Comparison of ENCODE assay signal across 18 cellular contexts in the genomic region with DNA sequence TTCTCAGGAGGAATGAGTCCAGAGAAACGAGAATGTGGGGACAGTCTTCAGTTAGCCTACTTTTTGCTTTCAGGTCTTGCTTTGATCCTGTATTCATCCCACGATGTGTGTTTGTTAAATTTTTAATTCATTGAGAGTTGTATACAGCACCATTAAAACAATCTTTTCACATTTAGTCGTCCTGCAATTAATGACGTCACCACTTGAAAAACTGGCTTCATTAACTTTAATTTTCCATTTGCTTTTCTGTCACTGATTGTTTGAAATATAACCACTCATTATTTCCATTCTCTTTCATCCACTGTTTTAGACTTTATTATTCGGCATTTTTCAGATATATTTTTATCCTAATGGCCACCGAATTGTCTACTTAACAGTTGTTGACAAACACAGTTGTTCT.
DNase-seq lines count a peak whose midpoint lies in the region; ATAC-seq, FAIRE-seq and TF ChIP-seq lines count a peak whose summit lies in the region.
"Had no signal": no experiment of that assay in that cellular context is flagged by ENCODE, and none has a peak within 500 bp of the region (broad histone marks: within the 10 kb centered on the region; RNA-seq: fewer than 3 reads in every experiment).

No MANE protein-coding gene starts in this region.

- ATAC-seq in HCT116 (no peak), GM12878 (no peak)
- ATAC-seq: CD8-positive, alpha-beta T cell; GM23338 had no signal

- H3K9ac ChIP-seq in HCT116 (ENCODE audit: low read length) = no peak overlapping the region
- H3K9ac ChIP-seq in GM12878 (ENCODE audit: control insufficient read depth, insufficient read depth, low read length) = no peak overlapping the region
- no peak overlapping the region for H3K9ac ChIP-seq in neuronal stem cell (ENCODE audit: low read depth, low read length, poor library complexity)
- H3K9ac ChIP-seq: BLaER1 had no signal

- H3K4ac ChIP-seq in neuronal stem cell (ENCODE audit: low read length) = no peak overlapping the region

- peak; percentile 14 for FAIRE-seq in A204.1 (lab: Jason Lieb, UNC)
- FAIRE-seq in GM12878 (lab: Jason Lieb, UNC) = no peak
- FAIRE-seq: GM12891, GM18507 had no signal

- no peak overlapping the region for H3K4me2 ChIP-seq in HCT116 (ENCODE audit: low read length)
- no peak overlapping the region for H3K4me2 ChIP-seq in GM12878 (ENCODE audit: control insufficient read depth, insufficient read depth)
- no peak overlapping the region for H3K4me2 ChIP-seq in neuronal stem cell (ENCODE audit: insufficient read depth, low read length, poor library complexity, severe bottlenecking)
- H3K4me2 ChIP-seq: BLaER1, GM23338 had no signal

- H2AFZ ChIP-seq in HCT116 (ENCODE audit: low read depth, low read length, poor library complexity, severe bottlenecking) = peak overlapping the region; percentile 20
- no peak overlapping the region for H2AFZ ChIP-seq in GM12878 (ENCODE audit: control insufficient read depth, low read depth, low read length)
- peak overlapping the region; percentile 40 for H2AFZ ChIP-seq in neuronal stem cell (ENCODE audit: low read length)
- H2AFZ ChIP-seq: GM23338 had no signal

- no TSS peak for BruUV-seq in HCT116 (replicated peaks; lab: Mats Ljungman, UMichigan)
- no TSS peak for BruUV-seq in GM12878 (replicated peaks; lab: Mats Ljungman, UMichigan)

- 28% methylated on average over 6 of the region's 6 CpGs for WGBS in GM12878 (ENCODE audit: insufficient coverage, insufficient replicate concordance, low lambda C conversion rate, missing lambda C conversion rate)
- no CpG with 5 or more reads among the region's 6 CpGs for WGBS in neuronal stem cell (ENCODE audit: extremely low coverage in 2 of 2, insufficient read length in 2 of 2, insufficient replicate concordance in 1 of 2), 2 donors

- H3K4me3 ChIP-seq in HCT116 (replicated peaks in 1 of 2; ENCODE audit: low read depth in 1 of 2, low read length in 2 of 2) (no peak overlapping the region), GM12878 (no peak overlapping the region), neuronal stem cell (ENCODE audit: low read length in 2 of 2) (no peak overlapping the region)
- H3K4me3 ChIP-seq: BLaER1, GM23338 had no signal

- RAD21 ChIA-PET in HCT116 (lab: Charles Lee; ENCODE audit: low non-redundant PET in 1 of 2, low total read pairs in 2 of 2, uncharacterized antibody in 2 of 2, unreplicated experiment in 2 of 2) = no interaction called here
- RAD21 ChIA-PET in GM12878 (lab: Charles Lee; ENCODE audit: unreplicated experiment) = no interaction called here

- CTCF ChIA-PET in HCT116 (lab: Charles Lee) = no interaction called here
- CTCF ChIA-PET in GM12878 (lab: Yijun Ruan, JAX) = interaction anchor here (1.2 kb wide), 1 partner anchor 18 kb away, joined by 3 read pairs; no protein-coding TSS in a partner anchor
- CTCF ChIA-PET in HEK293T (lab: Yijun Ruan, JAX) = no interaction called here

- no peaks in the 10 kb centered on the region for H3K9me2 ChIP-seq in HCT116 (ENCODE audit: insufficient read depth)

- TF ChIP-seq CTCF in HCT116 (IDR thresholded peaks at IDR 0.05 in 2 of 3, conservative IDR thresholded peaks at IDR 0.05 in 1 of 3; ENCODE audit: borderline replicate concordance in 1 of 3, insufficient read depth in 1 of 3, low read depth in 2 of 3, low read length in 2 of 3) = no peak
- TF ChIP-seq CTCF in GM12878 (IDR thresholded peaks at IDR 0.05 in 2 of 3, conservative IDR thresholded peaks at IDR 0.05 in 1 of 3; ENCODE audit: control insufficient read depth in 2 of 3, extremely low read depth in 1 of 3, insufficient read depth in 1 of 3, low read depth in 3 of 3, low read length in 3 of 3) = no peak

- POLR2A ChIA-PET in HCT116 (lab: Charles Lee) = no interaction called here
- POLR2A ChIA-PET in GM12878 (lab: Charles Lee) = interaction anchor here (0.6 kb wide), 1 partner anchor 14 kb away, joined by 3 read pairs; no protein-coding TSS in a partner anchor
- POLR2A ChIA-PET in HEK293T (lab: Yijun Ruan, JAX) = no interaction called here

- no peak overlapping the region for H2BK12ac ChIP-seq in neuronal stem cell (ENCODE audit: low read length)

- H3K18ac ChIP-seq in neuronal stem cell (ENCODE audit: low read length) = no peak overlapping the region

- no peak overlapping the region for H3K14ac ChIP-seq in neuronal stem cell (ENCODE audit: low read length)

- no peak for TF ChIP-seq POLR2A in HCT116 (IDR thresholded peaks at IDR 0.05; ENCODE audit: borderline replicate concordance, extremely low read depth, insufficient read depth, insufficient read length)
- TF ChIP-seq POLR2A in GM12878 (IDR thresholded peaks at IDR 0.05; ENCODE audit: low read depth, low read length) = no peak

- no peak overlapping the region for H4K91ac ChIP-seq in neuronal stem cell (ENCODE audit: low read depth, low read length, poor library complexity)

- no peak overlapping the region for H3K23ac ChIP-seq in neuronal stem cell (ENCODE audit: low read depth, low read length, poor library complexity)

- intact Hi-C loops in HCT116 (cut with micrococcal nuclease) = no loop called here
- intact Hi-C loops in GM12878 (cut with micrococcal nuclease; ENCODE audit: unreplicated experiment) = no loop called here

- H3K36me3 ChIP-seq in HCT116 (ENCODE audit: control insufficient read depth in 1 of 2, insufficient read depth in 2 of 2, low read length in 2 of 2) = no peaks in the 10 kb centered on the region
- H3K36me3 ChIP-seq in GM12878 (ENCODE audit: control insufficient read depth in 2 of 2, insufficient read depth in 2 of 2, low read length in 1 of 2) = no peaks in the 10 kb centered on the region
- H3K36me3 ChIP-seq in neuronal stem cell (replicated peaks in 1 of 2; ENCODE audit: control insufficient read depth in 2 of 2, insufficient read depth in 2 of 2, low read length in 2 of 2) = no peaks in the 10 kb centered on the region
- H3K36me3 ChIP-seq: BLaER1 had no signal

- no peaks in the 10 kb centered on the region for H4K20me1 ChIP-seq in HCT116 (ENCODE audit: insufficient read depth)
- no peaks in the 10 kb centered on the region for H4K20me1 ChIP-seq in GM12878 (ENCODE audit: control insufficient read depth, insufficient read depth)
- H4K20me1 ChIP-seq: BLaER1 had no signal

- no peak for TF ChIP-seq RAD21 in HCT116 (IDR thresholded peaks at IDR 0.05; ENCODE audit: low read depth)
- TF ChIP-seq RAD21 in GM12878 (IDR thresholded peaks at IDR 0.05; ENCODE audit: insufficient read depth, low read depth, low read length) = no peak

- H3K4me1 ChIP-seq in HCT116 (ENCODE audit: control insufficient read depth in 1 of 2, insufficient read depth in 2 of 2, low read length in 2 of 2) (no peaks in the 10 kb centered on the region), GM12878 (ENCODE audit: control insufficient read depth, insufficient read depth, low read length) (no peaks in the 10 kb centered on the region), neuronal stem cell (ENCODE audit: control insufficient read depth in 2 of 2, insufficient read depth in 1 of 2, low read depth in 1 of 2, low read length in 2 of 2) (peaks cover 0 to 4% of the 10 kb centered on the region in 2 donors)
- H3K4me1 ChIP-seq: BLaER1, Caco-2 had no signal

- SMC1A ChIA-PET in GM12878 (lab: Charles Lee; ENCODE audit: uncharacterized antibody, unreplicated experiment) = no interaction called here

- no peaks in the 10 kb centered on the region for H3K79me1 ChIP-seq in neuronal stem cell (ENCODE audit: low read depth, low read length)

- no peak for TF ChIP-seq EP300 in GM12878 (IDR thresholded peaks at IDR 0.05; ENCODE audit: borderline replicate concordance in 1 of 2, control insufficient read depth in 1 of 2, low read depth in 2 of 2, low read length in 2 of 2)

- H2BK15ac ChIP-seq in neuronal stem cell (ENCODE audit: low read length) = no peak overlapping the region

- no peak overlapping the region for H2BK120ac ChIP-seq in neuronal stem cell (ENCODE audit: low read depth, low read length)

- no peak overlapping the region for H2BK5ac ChIP-seq in neuronal stem cell (ENCODE audit: low read length)

- H3K79me2 ChIP-seq in HCT116 (ENCODE audit: insufficient read depth, low read length) = no peaks in the 10 kb centered on the region
- H3K79me2 ChIP-seq in GM12878 (ENCODE audit: control insufficient read depth, insufficient read depth, low read length) = no peaks in the 10 kb centered on the region

- H3K9me3 ChIP-seq in HCT116 (ENCODE audit: control insufficient read depth in 1 of 2, insufficient read depth in 1 of 2, low read depth in 1 of 2, low read length in 2 of 2) = no peaks in the 10 kb centered on the region
- no peaks in the 10 kb centered on the region for H3K9me3 ChIP-seq in GM12878 (replicated peaks; ENCODE audit: control insufficient read depth, insufficient read depth, low read length)
- no peaks in the 10 kb centered on the region for H3K9me3 ChIP-seq in neuronal stem cell (replicated peaks in 1 of 2; ENCODE audit: control insufficient read depth in 2 of 2, insufficient read depth in 1 of 2, low read depth in 1 of 2, low read length in 2 of 2)
- H3K9me3 ChIP-seq: BLaER1, Caco-2 had no signal

- H3K27me3 ChIP-seq in HCT116 (ENCODE audit: insufficient read depth, low read length) = no peaks in the 10 kb centered on the region
- no peaks in the 10 kb centered on the region for H3K27me3 ChIP-seq in GM12878 (replicated peaks in 1 of 2; ENCODE audit: control insufficient read depth in 2 of 2, insufficient read depth in 2 of 2, low read length in 1 of 2)
- no peaks in the 10 kb centered on the region for H3K27me3 ChIP-seq in neuronal stem cell (ENCODE audit: control insufficient read depth in 3 of 3, insufficient read depth in 3 of 3, low read depth in 1 of 3, low read length in 3 of 3)
- H3K27me3 ChIP-seq: BLaER1 had no signal

- no peak overlapping the region for H2AK5ac ChIP-seq in neuronal stem cell (ENCODE audit: low read depth, low read length)

- no peak overlapping the region for H4K8ac ChIP-seq in neuronal stem cell (ENCODE audit: low read depth, low read length)

- in situ Hi-C loops in GM12878 (cut with MboI) = no loop called here

- H3K27ac ChIP-seq in HCT116 (ENCODE audit: low read depth, low read length) (no peak overlapping the region), GM12878 (ENCODE audit: control insufficient read depth, insufficient read depth) (no peak overlapping the region), neuronal stem cell (replicated peaks; ENCODE audit: low read length) (no peak overlapping the region)
- H3K27ac ChIP-seq: BLaER1, C4-2B had no signal

- DNase-seq in HCT116 (ENCODE audit: low read depth, low spot score) (no peak), GM12878 (ENCODE audit: low read depth, low spot score) (no peak), neuronal stem cell (ENCODE audit: low spot score) (no peak), HEK293T (ENCODE audit: extremely low spot score) (no peak), DMS79 treated with DMSO at 0.1 percent for 48 hours (lab: John Stamatoyannopoulos, UW) (no peak)
- DNase-seq: Caco-2; CD4-positive, CD25-positive, alpha-beta regulatory T cell; CD8-positive, alpha-beta T cell; DMS153; EL; GDM1; H9 had no signal

TF ChIP-seq in HCT116, 20 proteins besides CTCF, POLR2A, EP300 and RAD21:
- TF ChIP-seq EZH2 (IDR thresholded peaks at IDR 0.05) = no peak
- no peak for TF ChIP-seq ELF1 (IDR thresholded peaks at IDR 0.05; ENCODE audit: borderline replicate concordance, low read depth)
TF ChIP-seq in HCT116: peak in this region for 0.

TF ChIP-seq in GM12878, 131 proteins besides CTCF, POLR2A, EP300 and RAD21 (continues in another document):
- peak; percentile 63; the same call in 1 of the 2 replicates for TF ChIP-seq ATF7 (IDR thresholded peaks at IDR 0.05; ENCODE audit: low read depth)

TF ChIP-seq in HEK293T, 16 proteins besides CTCF, POLR2A, EP300 and RAD21 (continues in another document):
- TF ChIP-seq BHLHE40 (IDR thresholded peaks at IDR 0.05; ENCODE audit: borderline replicate concordance) = no peak
